Comparison of ENCODE assay signal across 8 cellular contexts in the genomic region with DNA sequence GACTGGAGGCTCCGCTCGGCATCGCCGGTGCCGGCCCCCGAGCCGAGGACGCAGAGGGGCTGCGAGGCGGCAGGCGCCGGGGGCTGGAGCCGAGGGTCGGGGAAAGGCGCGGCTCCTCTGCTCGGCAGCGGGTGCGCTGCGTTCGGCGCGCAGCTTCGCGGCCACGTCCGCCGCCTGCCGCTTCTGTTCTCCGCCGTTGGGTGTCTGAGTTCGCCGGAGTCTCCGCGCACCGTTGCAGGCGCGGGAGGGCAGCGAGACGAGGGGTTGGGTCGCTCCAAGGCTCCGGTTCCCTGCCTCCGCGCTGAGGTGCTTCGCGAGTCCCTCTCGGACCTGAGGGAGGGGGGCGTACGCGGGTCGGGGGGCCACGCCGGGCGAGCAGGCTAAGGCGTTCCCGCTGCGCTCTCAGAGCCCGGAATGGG. TPM values are rescaled to one million over a fixed set of nuclear protein-coding genes. Genes with fewer than 3 reads are reported as not detected.
DNase-seq lines count a peak whose midpoint lies in the region; TF ChIP-seq lines count a peak whose summit lies in the region.

No MANE protein-coding gene starts in this region.

- H3K9me3 ChIP-seq in WERI-Rb-1 (ENCODE audit: severe bottlenecking) (no peaks in the 10 kb centered on the region), suprapubic skin (no peaks in the 10 kb centered on the region)

- H3K27me3 ChIP-seq in WERI-Rb-1 (ENCODE audit: insufficient read depth, low read depth, severe bottlenecking), result peaks cover 2% of the 10 kb centered on the region
- peaks cover 21% of the 10 kb centered on the region for H3K27me3 ChIP-seq in suprapubic skin

- H3K4me1 Mint-ChIP-seq in mesothelial cell of epicardium, result peaks cover 41% of the 10 kb centered on the region

- H3K9me3 Mint-ChIP-seq in mesothelial cell of epicardium, result no peaks in the 10 kb centered on the region

- WGBS in suprapubic skin, result no CpG with 5 or more reads among the region's 58 CpGs

- peaks cover 8% of the 10 kb centered on the region for H3K36me3 Mint-ChIP-seq in mesothelial cell of epicardium

- no peak for TF ChIP-seq POLR2A in suprapubic skin (IDR thresholded peaks at IDR 0.05)

- H3K27me3 Mint-ChIP-seq in mesothelial cell of epicardium (ENCODE audit: low read depth), result peaks cover 46% of the 10 kb centered on the region

- H3K36me3 ChIP-seq in WERI-Rb-1 (no peaks in the 10 kb centered on the region), suprapubic skin (no peaks in the 10 kb centered on the region)

- peak overlapping the region; percentile 61 for H3K27ac Mint-ChIP-seq in mesothelial cell of epicardium

- H3K4me3 Mint-ChIP-seq in mesothelial cell of epicardium, result peak overlapping the region; percentile 82

- peaks cover 39% of the 10 kb centered on the region for H3K4me1 ChIP-seq in suprapubic skin

- DNase-seq in NCI-H1092 treated with DMSO at 0.1 percent for 48 hours (lab: John Stamatoyannopoulos, UW) (peak; percentile 20), NCI-H1092 (lab: John Stamatoyannopoulos, UW) (no peak), WERI-Rb-1 (peak; percentile 46), ecto neural progenitor cell (ENCODE audit: low spot score) (peak; percentile 78), mesothelial cell of epicardium (ENCODE audit: low spot score in 2 of 2, unreplicated experiment in 2 of 2) (peak in 1 of 2 experiments; percentile 68), suprapubic skin (ENCODE audit: low spot score in 2 of 2) (no peak), SW 1271 (lab: John Stamatoyannopoulos, UW) (no peak), HT-29 (ENCODE audit: low spot score) (no peak)

- peak; percentile 9; the same call in 1 of the 2 replicates for TF ChIP-seq CTCF in WERI-Rb-1 (IDR thresholded peaks at IDR 0.05; ENCODE audit: low read depth, low read length)
- no peak for TF ChIP-seq CTCF in mesothelial cell of epicardium (IDR thresholded peaks at IDR 0.05; ENCODE audit: unreplicated experiment)
- no peak for TF ChIP-seq CTCF in suprapubic skin (IDR thresholded peaks at IDR 0.05)

- H3K27ac ChIP-seq in WERI-Rb-1, result no peak overlapping the region
- peak overlapping the region; percentile 67 for H3K27ac ChIP-seq in suprapubic skin

- no peak for TF ChIP-seq EP300 in suprapubic skin (IDR thresholded peaks at IDR 0.05)

- H3K4me3 ChIP-seq in WERI-Rb-1 (ENCODE audit: low read depth, low read length) (peak overlapping the region; percentile 60), suprapubic skin (peak overlapping the region; percentile 85)

RNA-seq across cellular contexts. Expression of a gene that starts 0.3 kb away (rescaled TPM):
- total RNA-seq in mesothelial cell of epicardium (46.3 to 49.6 TPM (median 47.8 TPM) in 3 replicates), suprapubic skin (1 to 10 TPM; 1.7 to 6.5 (median 4.1) TPM)
- total RNA-seq in HT-29 (2014; rRNA removed; shearing (Covaris generic)), result not detected in 2 replicates

Comparison
In these comparisons a context has a peak if more than half of its experiments do, and no peak if none do; other contexts are left out.
1. DNase-seq: peak in NCI-H1092 treated with DMSO at 0.1 percent for 48 hours (single experiment), WERI-Rb-1 (single experiment) and ecto neural progenitor cell (single experiment); none in NCI-H1092 (single experiment), suprapubic skin (0 of 2), SW 1271 (0 of 2) and HT-29 (single experiment).